ENCODE assay signal across 8 cellular contexts in the genomic region with DNA sequence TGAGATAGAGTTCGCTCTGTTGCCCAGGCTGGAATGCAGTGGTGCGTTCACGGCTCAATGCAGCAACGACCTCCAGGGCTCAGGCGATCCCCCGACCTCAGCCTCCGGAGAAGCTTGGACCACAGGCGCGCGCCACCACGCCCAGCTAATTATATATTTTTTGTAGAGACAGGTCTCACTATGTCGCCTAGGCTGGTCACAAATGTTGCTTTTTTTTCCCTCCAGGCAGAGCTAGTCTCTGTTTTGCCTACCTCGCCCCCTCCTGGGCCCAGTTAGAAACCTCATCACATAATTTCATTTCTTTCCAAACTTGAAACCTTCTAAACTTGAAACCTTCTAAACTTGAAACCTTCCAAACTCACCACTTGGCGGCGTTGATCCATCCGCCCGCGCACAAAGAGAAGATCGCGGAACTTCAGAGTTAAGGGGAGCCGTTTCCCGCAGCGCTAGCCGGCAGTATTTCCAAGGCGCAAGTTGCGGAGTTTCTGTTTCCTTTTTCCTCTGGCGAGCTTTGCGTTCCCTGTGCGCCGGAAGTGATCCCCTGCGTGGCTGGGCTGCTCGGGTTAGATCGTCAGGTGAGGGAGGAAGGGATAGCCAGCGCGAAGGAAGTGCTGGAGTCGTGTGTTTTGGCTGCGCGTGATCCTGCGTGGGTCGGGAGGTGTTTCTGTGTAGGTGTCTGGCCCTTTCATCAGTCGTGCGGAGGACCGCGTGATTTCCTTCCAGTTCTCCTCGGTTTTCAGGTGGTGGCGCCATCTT. TPM values are rescaled to one million over a fixed set of nuclear protein-coding genes. Genes with fewer than 3 reads are reported as not detected.
A peak's percentile ranks its signal among the peaks of the same experiment; 100 is the strongest.
DNase-seq lines count a peak whose midpoint lies in the region; ATAC-seq and TF ChIP-seq lines count a peak whose summit lies in the region.

A gene with protein sequence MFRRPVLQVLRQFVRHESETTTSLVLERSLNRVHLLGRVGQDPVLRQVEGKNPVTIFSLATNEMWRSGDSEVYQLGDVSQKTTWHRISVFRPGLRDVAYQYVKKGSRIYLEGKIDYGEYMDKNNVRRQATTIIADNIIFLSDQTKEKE (plus strand): TSS at position 523 of the 756 bp plus-strand sequence. CDS start 809 bp downstream, outside the sequence.

- H3K36me3 ChIP-seq in OCI-LY7 (ENCODE audit: insufficient read depth, low read length) (peaks cover 40% of the 10 kb centered on the region), mucosa of descending colon (ENCODE audit: low read depth) (no peaks in the 10 kb centered on the region)

- H3K4me1 ChIP-seq in OCI-LY7 (ENCODE audit: insufficient read depth, low read length, poor library complexity, severe bottlenecking), result peaks cover 28% of the 10 kb centered on the region
- peaks cover 7% of the 10 kb centered on the region for H3K4me1 ChIP-seq in mucosa of descending colon (ENCODE audit: low read depth)

- POLR2A ChIA-PET in OCI-LY7 (lab: Charles Lee), result interaction anchor here (0.7 to 2.1 kb wide), 7 partner anchors 11 to 1561 kb away, joined by 3 to 7 read pairs (median 3); partner anchors contain the start of gene AGK

- intact Hi-C loops in OCI-LY7 (cut with micrococcal nuclease; ENCODE audit: unreplicated experiment) (loop anchor here (1.0 to 5.0 kb wide), 7 partner anchors 36 to 1549 kb away; partner anchors contain the start of genes AGK, BRAF, CASP2 and DENND11), mucosa of descending colon (cut with DNase I, micrococcal nuclease) (loop anchor here in 1 of 2 donors (2.0 to 5.0 kb wide), 2 partner anchors 36 to 83 kb away; partner anchors contain the start of gene DENND11)

- H3K79me2 ChIP-seq in OCI-LY7 (ENCODE audit: insufficient read depth, low read depth, low read length), result peaks cover 35% of the 10 kb centered on the region

- H3K27ac ChIP-seq in OCI-LY7 (ENCODE audit: low read depth, low read length, poor library complexity, severe bottlenecking), result peak within 1 kb of the TSS; percentile 73

- TF ChIP-seq CTCF in OCI-LY7 (conservative IDR thresholded peaks at IDR 0.05; ENCODE audit: low read length) (peak; percentile 95), epithelial cell of esophagus (IDR thresholded peaks at IDR 0.05; ENCODE audit: insufficient read depth, low read depth, low read length, missing control alignments) (peak; percentile 81), mucosa of descending colon (IDR thresholded peaks at IDR 0.05) (peak; percentile 28)

- peaks cover 6% of the 10 kb centered on the region; the same call in 1 of the 2 replicates for H4K20me1 ChIP-seq in OCI-LY7 (ENCODE audit: insufficient read depth, low read length)

- H3K4me2 ChIP-seq in OCI-LY7 (ENCODE audit: low read length), result peak within 1 kb of the TSS; percentile 87

- DNase-seq in DMS 273 treated with DMSO at 0.1 percent for 48 hours (lab: John Stamatoyannopoulos, UW) (peak; percentile 99), HuH-7.5 (ENCODE audit: low spot score) (peak; percentile 63), OCI-LY7 (ENCODE audit: low spot score) (peak; percentile 96), activated T-cell treated with anti-CD3 and anti-CD28 coated beads for 24 hours (ENCODE audit: low read depth) (peak; percentile 89), epithelial cell of esophagus (ENCODE audit: low read depth) (peak; percentile 98), mucosa of descending colon (peak; percentile 92)
- peak; percentile 81 to 83 for DNase-seq in stimulated activated CD8-positive, alpha-beta memory T cell treated with anti-CD3 and anti-CD28 coated beads, Interleukin-4, amount 100 ng/mL, for 4 hours (ENCODE audit: low read depth in 2 of 2, low spot score in 1 of 2)

- H3K9me3 ChIP-seq in OCI-LY7 (ENCODE audit: low read length) (no peaks in the 10 kb centered on the region), mucosa of descending colon (no peaks in the 10 kb centered on the region)

- no peaks in the 10 kb centered on the region for H3K9me2 ChIP-seq in OCI-LY7 (ENCODE audit: insufficient read depth, low read length)

- H3K4me3 ChIP-seq in OCI-LY7 (ENCODE audit: low read depth, low read length, poor library complexity, severe bottlenecking) (peak within 1 kb of the TSS; percentile 79), epithelial cell of esophagus (ENCODE audit: low read length) (peak within 1 kb of the TSS; percentile 89), mucosa of descending colon (peak within 1 kb of the TSS; percentile 39)

- peak within 1 kb of the TSS; percentile 80 for H2AFZ ChIP-seq in OCI-LY7 (ENCODE audit: low read length)

- ATAC-seq in GM21515 (IDR thresholded peaks at IDR 0.05; ENCODE audit: unreplicated experiment) (peak; percentile 94), mucosa of descending colon (peak; percentile 97)

- CTCF ChIA-PET in OCI-LY7 (lab: Charles Lee; ENCODE audit: unreplicated experiment), result interaction anchor here (1.7 kb wide), 1 partner anchor 83 kb away, joined by 4 read pairs; no protein-coding TSS in a partner anchor

- BruUV-seq in OCI-LY7 (replicated peaks; lab: Mats Ljungman, UMichigan), result no TSS peak

RNA-seq across cellular contexts. Expression of the gene that starts here (rescaled TPM):
- total RNA-seq in OCI-LY7 (2014; rRNA removed; shearing (Covaris generic)), result 177 and 235 TPM in 2 replicates
- total RNA-seq in OCI-LY7 (2022) (157 and 178 TPM in 2 replicates), mucosa of descending colon (10 to 100 TPM; 67.3 to 96.4 (median 81.6) TPM)

Comparison
In these comparisons a context has a peak if more than half of its experiments do, and no peak if none do; other contexts are left out.
1. Peak in every context shown above with its lines: DNase-seq, ATAC-seq, H3K4me3 ChIP-seq and H3K27ac ChIP-seq.
2. H3K4me3 ChIP-seq: peak in every context shown above with its lines; median percentile 89 in epithelial cell of esophagus; 79 in OCI-LY7; 39 in mucosa of descending colon.
3. CTCF ChIP-seq: peak in every context shown above with its lines; median percentile 95 in OCI-LY7; 81 in epithelial cell of esophagus; 28 in mucosa of descending colon.